ENCODE assay signal across 9 cellular contexts in genomic region chr3:10286596-10287295, GRCh38. TPM values are rescaled to one million over a fixed set of nuclear protein-coding genes. Genes with fewer than 3 reads are reported as not detected.
DNase-seq lines count a peak whose midpoint lies in the region; ATAC-seq and TF ChIP-seq lines count a peak whose summit lies in the region.
"Had no signal": no experiment of that assay in that cellular context is flagged by ENCODE, and none has a peak within 500 bp of the region (broad histone marks: within the 10 kb centered on the region; RNA-seq: fewer than 3 reads in every experiment).

No MANE protein-coding gene starts in this region.

- no peak overlapping the region for H3K27ac Mint-ChIP-seq in activated naive CD4-positive, alpha-beta T cell treated with anti-CD3 and anti-CD28 coated beads, Interleukin-2, amount 10 ng/mL, durations not matched to agents 7 days and 5 days
- H3K27ac Mint-ChIP-seq: activated naive CD8-positive, alpha-beta T cell had no signal

- no peaks in the 10 kb centered on the region for H3K27me3 ChIP-seq in neutrophil

- no peaks in the 10 kb centered on the region for H3K9me3 Mint-ChIP-seq in activated naive CD4-positive, alpha-beta T cell treated with anti-CD3 and anti-CD28 coated beads, Interleukin-2, amount 10 ng/mL, durations not matched to agents 7 days and 5 days

- H3K4me3 Mint-ChIP-seq in activated naive CD4-positive, alpha-beta T cell treated with anti-CD3 and anti-CD28 coated beads, Interleukin-2, amount 10 ng/mL, durations not matched to agents 7 days and 5 days = no peak overlapping the region
- H3K4me3 Mint-ChIP-seq: activated naive CD8-positive, alpha-beta T cell had no signal

- H3K4me1 ChIP-seq in neutrophil (ENCODE audit: control insufficient read depth in 1 of 2, insufficient read depth in 1 of 2, low read depth in 1 of 2, low read length in 1 of 2) = peaks cover 6 to 8% of the 10 kb centered on the region in 2 experiments

- CTCF ChIA-PET in activated naive CD4-positive, alpha-beta T cell treated with anti-CD3 and anti-CD28 coated beads, Interleukin-2, amount 10 ng/mL, durations not matched to agents 7 days and 5 days (lab: Charles Lee) = interaction anchor here (0.8 to 4.5 kb wide), 9 partner anchors 12 to 355 kb away, joined by 3 to 18 read pairs (median 4); no protein-coding TSS in a partner anchor

- peaks cover 82% of the 10 kb centered on the region for H3K36me3 ChIP-seq in neutrophil

- H3K36me3 Mint-ChIP-seq in activated naive CD4-positive, alpha-beta T cell treated with anti-CD3 and anti-CD28 coated beads, Interleukin-2, amount 10 ng/mL, durations not matched to agents 7 days and 5 days = peaks cover 31% of the 10 kb centered on the region
- H3K36me3 Mint-ChIP-seq: activated naive CD8-positive, alpha-beta T cell had no signal

- H3K27me3 Mint-ChIP-seq in activated naive CD4-positive, alpha-beta T cell treated with anti-CD3 and anti-CD28 coated beads, Interleukin-2, amount 10 ng/mL, durations not matched to agents 7 days and 5 days = no peaks in the 10 kb centered on the region
- H3K27me3 Mint-ChIP-seq: activated naive CD8-positive, alpha-beta T cell had no signal

- peaks cover 32% of the 10 kb centered on the region for H3K4me1 Mint-ChIP-seq in activated naive CD4-positive, alpha-beta T cell treated with anti-CD3 and anti-CD28 coated beads, Interleukin-2, amount 10 ng/mL, durations not matched to agents 7 days and 5 days

- no peak overlapping the region for H3K4me3 ChIP-seq in neutrophil (ENCODE audit: low read depth in 1 of 2, low read length in 1 of 2)

- H3K27ac ChIP-seq in neutrophil = peak overlapping the region; percentile 35

- ATAC-seq in GM18505 (IDR thresholded peaks at IDR 0.05; ENCODE audit: unreplicated experiment) (no peak), GM18867 (IDR thresholded peaks at IDR 0.05; ENCODE audit: unreplicated experiment) (no peak)

- no peak for TF ChIP-seq POLR2A in GM18505 (IDR thresholded peaks at IDR 0.05; ENCODE audit: borderline replicate concordance, extremely low read depth, insufficient read depth, insufficient read length)

- TF ChIP-seq CTCF in neutrophil (IDR thresholded peaks at IDR 0.05) = no peak

- H3K9me3 ChIP-seq in neutrophil = no peaks in the 10 kb centered on the region

- DNase-seq in activated naive CD4-positive, alpha-beta T cell treated with anti-CD3 and anti-CD28 coated beads, Interleukin-2, amount 10 ng/mL, durations not matched to agents 7 days and 5 days = peak; percentile 61
- no peak for DNase-seq in activated naive CD4-positive, alpha-beta T cell treated with Interleukin-2 at 50 U/mL for 16 hours
- DNase-seq in NCI-H526 treated with DMSO at 0.1 percent for 48 hours (lab: John Stamatoyannopoulos, UW) (peak; percentile 7), dermis microvascular lymphatic vessel endothelial cell (ENCODE audit: low read depth in 2 of 2) (peak; percentile 58 to 89), NCI-H128 (lab: John Stamatoyannopoulos, UW; ENCODE audit: unreplicated experiment) (no peak)

RNA-seq across cellular contexts. Expression of gene GHRL, which starts 6.0 kb away (rescaled TPM):
- total RNA-seq in dermis microvascular lymphatic vessel endothelial cell = 0.39 and 0.51 TPM in 2 replicates

RNA-seq across cellular contexts. Expression of gene SEC13, which starts 34.2 kb away (rescaled TPM):
- total RNA-seq in dermis microvascular lymphatic vessel endothelial cell = 315 and 354 TPM in 2 replicates

RNA-seq across cellular contexts. Expression of gene TATDN2, which starts 38.5 kb away (rescaled TPM):
- 10.1 and 12.1 TPM in 2 replicates for total RNA-seq in dermis microvascular lymphatic vessel endothelial cell

Comparison
In these comparisons a context has a peak if more than half of its experiments do, and no peak if none do; other contexts are left out.
1. DNase-seq: peak in activated naive CD4-positive, alpha-beta T cell treated with anti-CD3 and anti-CD28 coated beads, Interleukin-2, amount 10 ng/mL, durations not matched to agents 7 days and 5 days (single experiment), NCI-H526 treated with DMSO at 0.1 percent for 48 hours (single experiment) and dermis microvascular lymphatic vessel endothelial cell (2 of 2); none in activated naive CD4-positive, alpha-beta T cell treated with Interleukin-2 at 50 U/mL for 16 hours (single experiment) and NCI-H128 (single experiment).